Comparison of ENCODE assay signal across 29 cellular contexts in the genomic region with DNA sequence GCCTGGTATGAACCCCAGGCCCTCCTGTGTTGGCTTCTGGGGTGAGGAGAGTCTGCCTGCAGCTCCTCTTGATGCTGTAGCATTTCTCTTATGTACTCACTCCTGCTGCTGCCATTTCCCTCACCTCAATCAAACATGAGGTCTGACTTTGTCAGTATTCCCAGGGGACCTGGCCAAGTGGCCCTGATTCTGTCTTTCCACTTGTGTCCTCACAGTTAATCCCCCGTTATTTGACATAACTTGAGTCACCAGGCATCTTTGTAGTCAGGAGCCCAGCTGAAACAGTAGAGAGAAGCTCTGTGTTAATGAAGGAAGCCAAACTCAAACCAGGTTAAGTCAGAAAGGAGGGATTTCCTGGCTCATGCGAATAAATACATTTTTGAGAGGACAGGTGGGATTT. TPM values are rescaled to one million over a fixed set of nuclear protein-coding genes. Genes with fewer than 3 reads are reported as not detected.
"Had no signal": no experiment of that assay in that cellular context is flagged by ENCODE, and none has a peak within 500 bp of the region (broad histone marks: within the 10 kb centered on the region; RNA-seq: fewer than 3 reads in every experiment).

No MANE protein-coding gene starts in this region.

- H3K4me3 ChIP-seq: colonic mucosa, esophagus squamous epithelium, gastrocnemius medialis, heart right ventricle, lower lobe of right lung, mucosa of descending colon had no signal

- H3K27ac ChIP-seq: colonic mucosa, epithelial cell of prostate, esophagus squamous epithelium, gastrocnemius medialis, heart right ventricle, lower lobe of right lung had no signal

- H3K4me1 Mint-ChIP-seq: endodermal cell, mesothelial cell of epicardium had no signal

- H3K27me3 Mint-ChIP-seq: dendritic cell treated with granulocyte-macrophage colony-stimulating factor and Interleukin-4, amounts not matched to agents 40 ng/mL and 50 ng/mL, for 4 days had no signal

- H3K36me3 Mint-ChIP-seq: mesothelial cell of epicardium had no signal

- ATAC-seq: effector memory CD8-positive, alpha-beta T cell; esophagus mucosa; gastrocnemius medialis; heart right ventricle; left colon; left lobe of liver; left ventricle myocardium superior; lower lobe of right lung; mucosa of descending colon had no signal

- H3K27me3 ChIP-seq: colonic mucosa, esophagus squamous epithelium, gastrocnemius medialis, heart right ventricle had no signal

- FAIRE-seq: endometrium, islet of Langerhans, keratinocyte had no signal

- H3K4me3 Mint-ChIP-seq: dendritic cell treated with granulocyte-macrophage colony-stimulating factor and Interleukin-4, amounts not matched to agents 40 ng/mL and 50 ng/mL, for 4 days; effector memory CD8-positive, alpha-beta T cell; endodermal cell; mesothelial cell of epicardium had no signal

- H3K9me3 ChIP-seq: colonic mucosa, esophagus squamous epithelium, gastrocnemius medialis, heart right ventricle, lower lobe of right lung, mucosa of descending colon had no signal

- H3K4me1 ChIP-seq: colonic mucosa, esophagus squamous epithelium, gastrocnemius medialis, heart right ventricle, lower lobe of right lung had no signal

- H3K9me3 Mint-ChIP-seq: dendritic cell treated with granulocyte-macrophage colony-stimulating factor and Interleukin-4, amounts not matched to agents 40 ng/mL and 50 ng/mL, for 4 days; effector memory CD8-positive, alpha-beta T cell; endodermal cell; mesothelial cell of epicardium had no signal

- H3K27ac Mint-ChIP-seq: dendritic cell treated with granulocyte-macrophage colony-stimulating factor and Interleukin-4, amounts not matched to agents 40 ng/mL and 50 ng/mL, for 4 days; effector memory CD8-positive, alpha-beta T cell; endodermal cell; mesothelial cell of epicardium had no signal

- DNase-seq: colonic mucosa; cortex of kidney; effector CD8-positive, alpha-beta T cell; effector memory CD8-positive, alpha-beta T cell; endodermal cell; erythroblast; esophagus squamous epithelium; foreskin fibroblast; foreskin melanocyte; gastrocnemius medialis; glutamatergic neuron; head of caudate nucleus; heart right ventricle; hippocampal formation; left colon; left ventricle myocardium superior; lower lobe of right lung; mesenchymal stem cell; mucosa of descending colon had no signal

- H3K36me3 ChIP-seq: colonic mucosa, esophagus squamous epithelium, gastrocnemius medialis, heart right ventricle, lower lobe of right lung had no signal

RNA-seq across cellular contexts. Expression of a gene that starts 55.0 kb away (rescaled TPM):
- total RNA-seq: dermis microvascular lymphatic vessel endothelial cell, endodermal cell, left lobe of liver, mesenteric fat pad had no signal
